Comparison of ENCODE assay signal across 8 cellular contexts in genomic region chr1:154628122-154628405, GRCh38. TPM values are rescaled to one million over a fixed set of nuclear protein-coding genes. Genes with fewer than 3 reads are reported as not detected.
DNase-seq lines count a peak whose midpoint lies in the region; ATAC-seq and TF ChIP-seq lines count a peak whose summit lies in the region.

No MANE protein-coding gene starts in this region.

- peaks cover 10 to 36% (median 22%) of the 10 kb centered on the region in 3 donors for H3K4me1 Mint-ChIP-seq in naive B cell

- intact Hi-C loops in dorsolateral prefrontal cortex (cut with DNase I) = loop anchor here in 1 of 2 donors (5.0 kb wide), 2 partner anchors 61 to 309 kb away; partner anchors contain the start of genes CHRNB2 and PMVK

- H3K4me3 ChIP-seq in GM06990 (replicated peaks; ENCODE audit: low read depth, low read length) = peak overlapping the region; percentile 92
- H3K4me3 ChIP-seq in Karpas-422 (ENCODE audit: low read length) = peak overlapping the region; percentile 91
- peak overlapping the region; percentile 47 to 99 (median 95) for H3K4me3 ChIP-seq in dorsolateral prefrontal cortex

- H3K79me2 ChIP-seq in Karpas-422 (ENCODE audit: low read length) = peaks cover 47% of the 10 kb centered on the region

- H3K27me3 ChIP-seq in GM06990 (replicated peaks; ENCODE audit: control insufficient read depth, insufficient read depth, low read length) (no peaks in the 10 kb centered on the region), Karpas-422 (ENCODE audit: low read length) (no peaks in the 10 kb centered on the region), dorsolateral prefrontal cortex (no peaks in the 10 kb centered on the region)

- H3K36me3 ChIP-seq in GM06990 (ENCODE audit: control insufficient read depth, insufficient read depth, low read length) (peaks cover 2% of the 10 kb centered on the region), Karpas-422 (ENCODE audit: insufficient read depth, low read length) (peaks cover 18% of the 10 kb centered on the region)

- no peak for ATAC-seq in naive B cell (ENCODE audit: low read depth in 2 of 2)
- ATAC-seq in HG03108 (IDR thresholded peaks at IDR 0.05; ENCODE audit: unreplicated experiment) = no peak

- peak overlapping the region; percentile 97 for H3K9ac ChIP-seq in Karpas-422 (ENCODE audit: low read length)

- H3K27ac ChIP-seq in Karpas-422 (ENCODE audit: low read length) = peak overlapping the region; percentile 81
- peak overlapping the region; percentile 42 to 98 (median 91) for H3K27ac ChIP-seq in dorsolateral prefrontal cortex

- peaks cover 44% of the 10 kb centered on the region for H3K4me1 ChIP-seq in Karpas-422 (ENCODE audit: low read length)

- peaks cover 6% of the 10 kb centered on the region; the same call in 1 of the 2 replicates for H3K9me3 ChIP-seq in Karpas-422 (ENCODE audit: low read length)

- H3K27me3 Mint-ChIP-seq in naive B cell = peaks cover 8 to 14% (median 9%) of the 10 kb centered on the region in 3 donors

- H3K27ac Mint-ChIP-seq in naive B cell = peak overlapping the region; percentile 97 to 99 (median 98)

- DNase-seq in GM06990 (ENCODE audit: extremely low read depth, insufficient read length) (no peak), Karpas-422 (no peak), dorsolateral prefrontal cortex (no peak), naive B cell (no peak), RKO (ENCODE audit: low spot score) (no peak), NCI-H1092 (lab: John Stamatoyannopoulos, UW) (no peak), COLO829 (ENCODE audit: low spot score) (no peak)

- no peak overlapping the region for H2AFZ ChIP-seq in Karpas-422 (ENCODE audit: low read length)

- H3K4me2 ChIP-seq in Karpas-422 (ENCODE audit: low read depth, low read length, poor library complexity, severe bottlenecking) = peak overlapping the region; percentile 88

- TF ChIP-seq CTCF in GM06990 (IDR thresholded peaks at IDR 0.05; ENCODE audit: insufficient read depth, low read length, poor library complexity, severe bottlenecking) (no peak), dorsolateral prefrontal cortex (IDR thresholded peaks at IDR 0.05 in 54 of 56, conservative IDR thresholded peaks at IDR 0.05 in 2 of 56; ENCODE audit: low read depth in 1 of 56, partially characterized antibody in 56 of 56) (peak in 1 of 56 donors; percentile 5)

- H3K4me3 Mint-ChIP-seq in naive B cell = peak overlapping the region; percentile 83 to 97 (median 94)

- H3K9me2 ChIP-seq in Karpas-422 (replicated peaks; ENCODE audit: insufficient read depth, low read length) = no peaks in the 10 kb centered on the region

- H3K9me3 Mint-ChIP-seq in naive B cell = peaks cover 0 to 12% (median 3%) of the 10 kb centered on the region in 7 donors

- peaks cover 9% of the 10 kb centered on the region; the same call in 1 of the 2 replicates for H4K20me1 ChIP-seq in Karpas-422 (ENCODE audit: insufficient read depth, low read depth, low read length)

- H3K36me3 Mint-ChIP-seq in naive B cell = peaks cover 0 to 8% of the 10 kb centered on the region in 2 donors

RNA-seq across cellular contexts. Expression of gene ADAR, which starts 20.1 kb away (rescaled TPM):
- total RNA-seq in Karpas-422 (2014; rRNA removed; shearing (Covaris generic); ENCODE audit: low replicate concordance) = 140 and 144 TPM in 2 replicates
- 100 to 1,000 TPM; 152 to 335 (median 225) TPM for total RNA-seq in dorsolateral prefrontal cortex
- polyA plus RNA-seq in naive B cell (ENCODE audit: low read depth in 6 of 6) = 100 to 1,000 TPM in 3 of 6 donors, 10 to 100 TPM in 3; 42.0 to 134 (median 95.9) TPM
